ENCODE assay signal across 1 cellular context in the genomic region with DNA sequence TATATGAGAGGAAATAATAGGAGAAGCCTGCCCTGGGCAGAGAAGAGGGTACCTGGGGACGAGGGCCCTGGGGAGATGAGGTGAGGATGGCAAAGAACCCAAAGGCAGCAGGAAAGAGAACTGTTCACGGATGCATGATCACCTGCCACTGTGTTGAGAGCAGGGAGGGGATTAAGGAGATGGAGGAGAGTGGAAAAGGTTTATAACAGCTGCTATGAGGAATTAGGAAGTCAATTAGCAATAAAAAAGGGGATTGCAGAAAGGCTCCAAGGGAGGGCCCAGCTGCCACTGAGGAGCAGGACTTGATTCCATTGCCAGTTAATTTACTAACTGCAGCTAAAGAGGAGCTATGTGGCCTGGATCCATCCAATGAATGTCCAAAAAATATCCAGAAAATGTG.
TF ChIP-seq lines count a peak whose summit lies in the region.

No MANE protein-coding gene starts in this region.

TF ChIP-seq in GM23338, 12 proteins besides CTCF, POLR2A, EP300 and RAD21 (continued from another document):
- TF ChIP-seq ZNF462 (CRISPR knock-in tag; IDR thresholded peaks at IDR 0.05), result no peak
